ENCODE assay signal across 1 cellular context in the genomic region with DNA sequence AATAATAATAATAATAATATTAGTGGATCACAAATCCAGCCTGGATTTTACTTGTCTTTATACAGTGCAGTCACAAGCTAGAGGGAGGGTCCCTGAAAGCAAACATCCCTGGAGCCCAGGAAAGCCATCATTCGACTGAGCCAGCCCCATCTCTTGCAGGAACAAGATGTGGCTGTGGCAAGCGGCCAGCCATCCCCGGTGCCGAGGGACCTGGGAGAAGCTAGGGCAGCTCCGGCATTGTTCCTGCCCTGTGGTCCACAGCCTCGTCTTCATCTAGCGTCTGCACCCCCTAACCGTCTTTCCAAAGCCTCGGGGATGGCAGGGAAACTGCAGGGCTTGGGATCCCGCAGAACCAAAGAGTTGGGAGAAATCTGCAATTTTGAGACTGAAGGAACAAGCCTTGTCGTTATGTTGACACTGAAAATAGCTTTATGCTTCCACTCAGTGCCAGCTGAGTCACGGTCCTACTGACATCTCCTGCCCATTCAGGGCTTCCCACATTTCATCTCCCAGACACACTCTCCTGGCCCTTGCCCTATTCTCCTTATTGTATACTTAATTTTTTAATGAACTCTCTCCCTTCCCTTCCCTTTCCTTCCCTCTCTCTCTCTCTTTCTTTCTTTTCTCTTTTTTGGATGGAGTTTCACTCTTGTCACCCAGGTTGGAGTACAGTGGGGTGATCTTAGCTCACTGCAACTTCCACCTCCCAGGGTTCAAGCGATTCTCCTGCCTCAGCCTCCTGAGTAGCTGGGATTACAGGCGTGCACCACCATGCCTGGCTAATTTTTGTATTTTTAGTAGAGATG.
TF ChIP-seq lines count a peak whose summit lies in the region.

No MANE protein-coding gene starts in this region.

TF ChIP-seq in H1, 55 proteins besides CTCF, POLR2A, EP300 and RAD21:
- TF ChIP-seq, protein P1, sequence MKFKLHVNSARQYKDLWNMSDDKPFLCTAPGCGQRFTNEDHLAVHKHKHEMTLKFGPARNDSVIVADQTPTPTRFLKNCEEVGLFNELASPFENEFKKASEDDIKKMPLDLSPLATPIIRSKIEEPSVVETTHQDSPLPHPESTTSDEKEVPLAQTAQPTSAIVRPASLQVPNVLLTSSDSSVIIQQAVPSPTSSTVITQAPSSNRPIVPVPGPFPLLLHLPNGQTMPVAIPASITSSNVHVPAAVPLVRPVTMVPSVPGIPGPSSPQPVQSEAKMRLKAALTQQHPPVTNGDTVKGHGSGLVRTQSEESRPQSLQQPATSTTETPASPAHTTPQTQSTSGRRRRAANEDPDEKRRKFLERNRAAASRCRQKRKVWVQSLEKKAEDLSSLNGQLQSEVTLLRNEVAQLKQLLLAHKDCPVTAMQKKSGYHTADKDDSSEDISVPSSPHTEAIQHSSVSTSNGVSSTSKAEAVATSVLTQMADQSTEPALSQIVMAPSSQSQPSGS (IDR thresholded peaks at IDR 0.05; ENCODE audit: low read length) = no peak
- TF ChIP-seq BACH1 (IDR thresholded peaks at IDR 0.05; ENCODE audit: low read length) (no peak), CEBPB (IDR thresholded peaks at IDR 0.05; ENCODE audit: low read depth, low read length) (no peak)
